ENCODE assay signal across 2 cellular contexts in genomic region chr20:7452890-7453289, GRCh38.
TF ChIP-seq lines count a peak whose summit lies in the region.

No MANE protein-coding gene starts in this region.

TF ChIP-seq in IMR-90, 13 proteins besides CTCF, POLR2A, EP300 and RAD21:
- no peak for TF ChIP-seq BHLHE40 (IDR thresholded peaks at IDR 0.05; ENCODE audit: low read depth, low read length)
- TF ChIP-seq CEBPB (IDR thresholded peaks at IDR 0.05; ENCODE audit: low read depth, low read length): peak; percentile 82
- TF ChIP-seq SMC3 (IDR thresholded peaks at IDR 0.05; ENCODE audit: low read depth, low read length): no peak
- no peak for TF ChIP-seq NFE2L2 (IDR thresholded peaks at IDR 0.05; ENCODE audit: low read depth, low read length)

TF ChIP-seq in H1, 55 proteins besides CTCF, POLR2A, EP300 and RAD21:
- TF ChIP-seq CEBPB (IDR thresholded peaks at IDR 0.05; ENCODE audit: low read depth, low read length) (peak; percentile 33; the same call in 1 of the 2 replicates), RXRA (IDR thresholded peaks at IDR 0.05; ENCODE audit: insufficient read depth, low read depth, low read length) (no peak), SIX5 (IDR thresholded peaks at IDR 0.05; ENCODE audit: low read depth, low read length) (no peak)
TF ChIP-seq in H1: peak in this region for 1.
